8 cellular contexts compared by ENCODE assay signal in genomic region chrX:115690554-115691216, GRCh38.
DNase-seq lines count a peak whose midpoint lies in the region; ATAC-seq and TF ChIP-seq lines count a peak whose summit lies in the region.

No MANE protein-coding gene starts in this region.

- no peaks in the 10 kb centered on the region for H3K9me3 Mint-ChIP-seq in activated T-helper 2 cell treated with anti-CD3 and anti-CD28 coated beads, Interferon-gamma antibody, Interleukin-2, Interleukin-4, amounts not matched to agents 10 μg/mL and 5 μg/mL and 100 μg/mL, durations not matched to agents 14 hours and 24 hours and 36 hours

- H4K20me1 ChIP-seq in OCI-LY1 (ENCODE audit: insufficient read depth, low read length) = no peaks in the 10 kb centered on the region

- H3K27ac ChIP-seq in HUES64 (ENCODE audit: low read depth, low read length) (peak overlapping the region; percentile 94), OCI-LY1 (ENCODE audit: low read depth, low read length, poor library complexity, severe bottlenecking) (no peak overlapping the region), ascending aorta (peak overlapping the region; percentile 59 to 78)

- H3F3A ChIP-seq in OCI-LY1 (ENCODE audit: insufficient read depth, low read length) = no peaks in the 10 kb centered on the region

- no peaks in the 10 kb centered on the region for H3K79me2 ChIP-seq in OCI-LY1 (ENCODE audit: insufficient read depth, low read length)

- H3K4me2 ChIP-seq in OCI-LY1 (ENCODE audit: low read length) = no peak overlapping the region

- intact Hi-C loops in ascending aorta (cut with DNase I) = loop anchor here (5.0 kb wide), 2 partner anchors 363 to 458 kb away; partner anchors contain the start of gene LRCH2
- intact Hi-C loops in activated T-helper 2 cell treated with anti-CD3 and anti-CD28 coated beads, Interferon-gamma antibody, Interleukin-2, Interleukin-4, amounts not matched to agents 10 μg/mL and 5 μg/mL and 100 μg/mL, durations not matched to agents 14 hours and 24 hours and 36 hours (cut with micrococcal nuclease) = loop anchor here (2.0 kb wide), 1 partner anchor 40 kb away; no protein-coding TSS in a partner anchor

- ATAC-seq in GM21723 (IDR thresholded peaks at IDR 0.05; ENCODE audit: unreplicated experiment) = peak; percentile 98

- H3K36me3 ChIP-seq in GM06990 (ENCODE audit: control insufficient read depth, insufficient read depth, low read length) = no peaks in the 10 kb centered on the region
- no peaks in the 10 kb centered on the region for H3K36me3 ChIP-seq in HUES64 (ENCODE audit: insufficient read depth, low read length)
- H3K36me3 ChIP-seq in OCI-LY1 (ENCODE audit: insufficient read depth, low read length) = no peaks in the 10 kb centered on the region
- no peaks in the 10 kb centered on the region for H3K36me3 ChIP-seq in ascending aorta

- DNase-seq in GM06990 (ENCODE audit: extremely low read depth, insufficient read length) (no peak), ascending aorta (ENCODE audit: low spot score in 2 of 2) (peak in 1 of 2 donors; percentile 86), hepatic stellate cell (ENCODE audit: low spot score) (peak; percentile 63), skeletal muscle cell (ENCODE audit: low read depth) (peak; percentile 34)
- DNase-seq in activated T-helper 2 cell treated with anti-CD3 and anti-CD28 coated beads, Interferon-gamma antibody, Interleukin-2, Interleukin-4, amounts not matched to agents 10 μg/mL and 5 μg/mL and 100 μg/mL, durations not matched to agents 14 hours and 24 hours and 36 hours (ENCODE audit: low spot score) = no peak

- H3K9me2 ChIP-seq in OCI-LY1 (ENCODE audit: low read depth, low read length) = no peaks in the 10 kb centered on the region

- TF ChIP-seq CTCF in GM06990 (IDR thresholded peaks at IDR 0.05; ENCODE audit: insufficient read depth, low read length, poor library complexity, severe bottlenecking) = peak; percentile 85
- peak; percentile 59 for TF ChIP-seq CTCF in OCI-LY1 (IDR thresholded peaks at IDR 0.05; ENCODE audit: low read length)
- TF ChIP-seq CTCF in ascending aorta (IDR thresholded peaks at IDR 0.05) = peak; percentile 58 to 86 (median 78)

- H3K4me1 Mint-ChIP-seq in activated T-helper 2 cell treated with anti-CD3 and anti-CD28 coated beads, Interferon-gamma antibody, Interleukin-2, Interleukin-4, amounts not matched to agents 10 μg/mL and 5 μg/mL and 100 μg/mL, durations not matched to agents 14 hours and 24 hours and 36 hours (ENCODE audit: low read depth) = no peaks in the 10 kb centered on the region

- WGBS in HUES64 = 30% methylated on average over 4 of the region's 4 CpGs

- H3K9me3 ChIP-seq in HUES64 (ENCODE audit: insufficient read depth, low read depth, low read length) (no peaks in the 10 kb centered on the region), OCI-LY1 (ENCODE audit: low read length) (no peaks in the 10 kb centered on the region), ascending aorta (no peaks in the 10 kb centered on the region)

- H3K9ac ChIP-seq in HUES64 (ENCODE audit: low read depth, low read length) (peak overlapping the region; percentile 82), OCI-LY1 (ENCODE audit: low read length) (no peak overlapping the region)

- H3K4me3 Mint-ChIP-seq in activated T-helper 2 cell treated with anti-CD3 and anti-CD28 coated beads, Interferon-gamma antibody, Interleukin-2, Interleukin-4, amounts not matched to agents 10 μg/mL and 5 μg/mL and 100 μg/mL, durations not matched to agents 14 hours and 24 hours and 36 hours (ENCODE audit: low read depth) = no peak overlapping the region

- peaks cover 38% of the 10 kb centered on the region for H3K4me1 ChIP-seq in HUES64 (ENCODE audit: insufficient read depth, low read length)
- H3K4me1 ChIP-seq in OCI-LY1 (ENCODE audit: insufficient read depth, low read length, severe bottlenecking) = no peaks in the 10 kb centered on the region
- no peaks in the 10 kb centered on the region for H3K4me1 ChIP-seq in ascending aorta

- no peak overlapping the region for H3K4me3 ChIP-seq in GM06990 (replicated peaks; ENCODE audit: low read depth, low read length)
- no peak overlapping the region for H3K4me3 ChIP-seq in HUES64 (ENCODE audit: low read length)
- no peak overlapping the region for H3K4me3 ChIP-seq in OCI-LY1 (ENCODE audit: low read depth, low read length, poor library complexity, severe bottlenecking)
- peak overlapping the region in 1 of 2 donors; percentile 41 for H3K4me3 ChIP-seq in ascending aorta
- H3K4me3 ChIP-seq in skeletal muscle cell (ENCODE audit: low read depth, low read length) = no peak overlapping the region

- H3K27me3 Mint-ChIP-seq in activated T-helper 2 cell treated with anti-CD3 and anti-CD28 coated beads, Interferon-gamma antibody, Interleukin-2, Interleukin-4, amounts not matched to agents 10 μg/mL and 5 μg/mL and 100 μg/mL, durations not matched to agents 14 hours and 24 hours and 36 hours (ENCODE audit: low read depth) = no peaks in the 10 kb centered on the region

- H2AFZ ChIP-seq in OCI-LY1 (ENCODE audit: low read length) = no peak overlapping the region

- H3K36me3 Mint-ChIP-seq in activated T-helper 2 cell treated with anti-CD3 and anti-CD28 coated beads, Interferon-gamma antibody, Interleukin-2, Interleukin-4, amounts not matched to agents 10 μg/mL and 5 μg/mL and 100 μg/mL, durations not matched to agents 14 hours and 24 hours and 36 hours (ENCODE audit: low read depth) = no peaks in the 10 kb centered on the region

- H3K27ac Mint-ChIP-seq in activated T-helper 2 cell treated with anti-CD3 and anti-CD28 coated beads, Interferon-gamma antibody, Interleukin-2, Interleukin-4, amounts not matched to agents 10 μg/mL and 5 μg/mL and 100 μg/mL, durations not matched to agents 14 hours and 24 hours and 36 hours = no peak overlapping the region

- H3K27me3 ChIP-seq in GM06990 (replicated peaks; ENCODE audit: control insufficient read depth, insufficient read depth, low read length) (no peaks in the 10 kb centered on the region; the same call in 1 of the 2 replicates), HUES64 (ENCODE audit: insufficient read depth, low read length) (no peaks in the 10 kb centered on the region), OCI-LY1 (ENCODE audit: insufficient read depth, low read length) (no peaks in the 10 kb centered on the region), ascending aorta (no peaks in the 10 kb centered on the region)

Comparison
In these comparisons a context has a peak if more than half of its experiments do, and no peak if none do; other contexts are left out.
1. DNase-seq: peak in hepatic stellate cell (single experiment) and skeletal muscle cell (single experiment); none in GM06990 (single experiment) and activated T-helper 2 cell treated with anti-CD3 and anti-CD28 coated beads, Interferon-gamma antibody, Interleukin-2, Interleukin-4, amounts not matched to agents 10 μg/mL and 5 μg/mL and 100 μg/mL, durations not matched to agents 14 hours and 24 hours and 36 hours (single experiment).
2. Peak in every context shown above with its lines, with median percentiles within 50 percentile points of each other: CTCF ChIP-seq.